ENCODE assay signal across 8 cellular contexts in the genomic region with DNA sequence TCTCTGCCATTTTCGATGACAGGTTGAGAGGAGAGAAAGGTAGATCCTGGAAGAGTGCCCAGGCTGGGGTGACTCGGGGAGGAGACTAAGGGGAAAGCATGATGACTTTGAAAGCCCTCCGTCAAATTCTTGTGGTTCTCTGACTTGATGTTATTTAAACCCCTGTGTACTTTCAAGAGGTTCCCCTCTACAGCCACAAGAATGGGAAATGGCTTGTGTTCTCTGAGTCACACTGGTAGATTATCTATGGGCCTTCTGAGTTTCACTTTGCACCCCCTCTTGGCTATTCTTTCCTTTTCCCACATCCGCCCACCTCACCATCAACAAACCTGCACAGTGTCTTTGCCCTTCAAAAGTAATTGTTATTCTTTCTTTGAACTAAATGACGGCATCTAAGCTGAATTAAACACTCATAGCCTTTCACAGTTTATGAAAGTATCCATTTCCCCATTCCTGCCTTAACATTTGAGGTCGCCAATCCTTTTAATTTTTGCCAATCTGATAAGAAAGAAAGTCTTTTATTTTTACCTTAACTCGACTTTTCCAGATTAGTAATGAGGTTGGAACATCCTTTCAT. TPM values are rescaled to one million over a fixed set of nuclear protein-coding genes. Genes with fewer than 3 reads are reported as not detected.
A peak's percentile ranks its signal among the peaks of the same experiment; 100 is the strongest.
DNase-seq lines count a peak whose midpoint lies in the region; ATAC-seq and TF ChIP-seq lines count a peak whose summit lies in the region.

No MANE protein-coding gene starts in this region.

- no peak overlapping the region for H3K18ac ChIP-seq in IMR-90 (ENCODE audit: low read depth, low read length)

- H3K27me3 Mint-ChIP-seq in CD8-positive, alpha-beta memory T cell, result no peaks in the 10 kb centered on the region

- H3K4me2 ChIP-seq in IMR-90 (ENCODE audit: low read depth, low read length) (peak overlapping the region; percentile 17; the same call in 1 of the 2 replicates), hepatocyte (no peak overlapping the region)

- intact Hi-C loops in IMR-90 (cut with micrococcal nuclease), result no loop called here

- H3K27ac Mint-ChIP-seq in CD8-positive, alpha-beta memory T cell, result peak overlapping the region; percentile 82 to 98 (median 92)

- 0 out of 2 replicates have a peak, but pooled peaks cover 3% of the 10 kb centered on the region for H3K9me1 ChIP-seq in IMR-90 (ENCODE audit: insufficient read depth, low read length)

- H4K20me1 ChIP-seq in IMR-90 (ENCODE audit: insufficient read depth, low read length), result no peaks in the 10 kb centered on the region
- H4K20me1 ChIP-seq in hepatocyte (ENCODE audit: insufficient read depth, poor library complexity, severe bottlenecking), result no peaks in the 10 kb centered on the region

- no peak overlapping the region for H3K56ac ChIP-seq in IMR-90 (ENCODE audit: extremely low read depth, insufficient read depth, low read length)

- TF ChIP-seq POLR2A in IMR-90 (IDR thresholded peaks at IDR 0.05; ENCODE audit: low read depth, low read length) (no peak), gastroesophageal sphincter (IDR thresholded peaks at IDR 0.05) (no peak)

- TF ChIP-seq CTCF in IMR-90 (conservative IDR thresholded peaks at IDR 0.05; ENCODE audit: low read depth, low read length) (no peak), gastroesophageal sphincter (IDR thresholded peaks at IDR 0.05) (no peak), hepatocyte (IDR thresholded peaks at IDR 0.05; ENCODE audit: poor library complexity) (no peak)

- DNase-seq in CD8-positive, alpha-beta memory T cell, result peak; percentile 27 to 84 (median 83)
- DNase-seq in IMR-90 (peak; percentile 56), hepatocyte (ENCODE audit: low spot score) (no peak)
- peak; percentile 47 for DNase-seq in activated CD4-positive, alpha-beta T cell treated with anti-CD3 and anti-CD28 coated beads for 1 hour
- DNase-seq in effector CD4-positive, alpha-beta T cell, result peak; percentile 39
- peak in 2 of 3 experiments; percentile 32 to 35 for DNase-seq in stimulated activated CD4-positive, alpha-beta T cell treated with anti-CD3 and anti-CD28 coated beads, TNF-alpha, amount 100 ng/mL, for 4 hours (ENCODE audit: low read depth in 3 of 3)

- no CpG with 5 or more reads among the region's 7 CpGs for WGBS in IMR-90 (ENCODE audit: extremely low coverage in 2 of 2, insufficient read length in 1 of 2), 2 experiments
- WGBS in gastroesophageal sphincter (ENCODE audit: low coverage in 1 of 2), 2 donors, result 53 to 81% methylated on average over 7 of the region's 7 CpGs
- WGBS in hepatocyte (ENCODE audit: low lambda C conversion rate, missing lambda C conversion rate), result 65% methylated on average over 7 of the region's 7 CpGs

- POLR2A ChIA-PET in CD8-positive, alpha-beta memory T cell (lab: Charles Lee), result interaction anchor here (1.9 kb wide), 1 partner anchor 24 kb away, joined by 14 read pairs; a partner anchor contains a TSS
- POLR2A ChIA-PET in IMR-90 (lab: Charles Lee; ENCODE audit: unreplicated experiment), result no interaction called here

- H3K27me3 ChIP-seq in CD8-positive, alpha-beta memory T cell (ENCODE audit: insufficient read depth, low read length, poor library complexity, severe bottlenecking), result no peaks in the 10 kb centered on the region
- H3K27me3 ChIP-seq in IMR-90 (ENCODE audit: control insufficient read depth, insufficient read depth, low read length), result peaks cover 4% of the 10 kb centered on the region
- H3K27me3 ChIP-seq in gastroesophageal sphincter, result no peaks in the 10 kb centered on the region
- no peaks in the 10 kb centered on the region for H3K27me3 ChIP-seq in hepatocyte

- H3K79me1 ChIP-seq in IMR-90 (ENCODE audit: low read depth in 1 of 2, low read length in 2 of 2), result no peaks in the 10 kb centered on the region

- TF ChIP-seq RAD21 in IMR-90 (IDR thresholded peaks at IDR 0.05; ENCODE audit: low read length), result no peak

- TF ChIP-seq EP300 in gastroesophageal sphincter (IDR thresholded peaks at IDR 0.05), result no peak

- no peaks in the 10 kb centered on the region for H3K9me2 ChIP-seq in hepatocyte (replicated peaks; ENCODE audit: insufficient read depth)

- no peak overlapping the region for H2AK9ac ChIP-seq in IMR-90 (replicated peaks; ENCODE audit: low read depth, low read length, poor library complexity)

- CTCF ChIA-PET in CD8-positive, alpha-beta memory T cell (lab: Charles Lee), result interaction anchor here (1.1 to 1.6 kb wide), 4 partner anchors 8 to 19 kb away, joined by 3 to 14 read pairs (median 3); no protein-coding TSS in a partner anchor
- CTCF ChIA-PET in IMR-90 (lab: Yijun Ruan, JAX), result no interaction called here

- H3K27ac ChIP-seq in CD8-positive, alpha-beta memory T cell (ENCODE audit: low read depth, low read length), result peak overlapping the region; percentile 36
- H3K27ac ChIP-seq in IMR-90 (ENCODE audit: insufficient read depth, low read length), result no peak overlapping the region
- no peak overlapping the region for H3K27ac ChIP-seq in gastroesophageal sphincter
- no peak overlapping the region for H3K27ac ChIP-seq in hepatocyte

- no peaks in the 10 kb centered on the region for H3K36me3 Mint-ChIP-seq in CD8-positive, alpha-beta memory T cell

- H3K14ac ChIP-seq in IMR-90 (replicated peaks; ENCODE audit: low read depth, low read length), result no peak overlapping the region

- no peak overlapping the region for H4K91ac ChIP-seq in IMR-90 (ENCODE audit: insufficient read depth, low read depth, low read length)

- H2BK5ac ChIP-seq in IMR-90 (ENCODE audit: low read depth, low read length, poor library complexity, severe bottlenecking), result no peak overlapping the region

- ATAC-seq in GM21515 (IDR thresholded peaks at IDR 0.05; ENCODE audit: unreplicated experiment), result peak; percentile 61
- ATAC-seq in IMR-90 (ENCODE audit: low read depth), result no peak
- ATAC-seq in gastroesophageal sphincter, result no peak

- peaks cover 50% of the 10 kb centered on the region for H3K4me1 ChIP-seq in CD8-positive, alpha-beta memory T cell (ENCODE audit: insufficient read depth, low read length)
- H3K4me1 ChIP-seq in IMR-90 (ENCODE audit: control insufficient read depth, insufficient read depth, low read length) (0 out of 2 replicates have a peak, but pooled peaks cover 2% of the 10 kb centered on the region), gastroesophageal sphincter (peaks cover 0 to 18% (median 12%) of the 10 kb centered on the region in 3 donors), hepatocyte (ENCODE audit: insufficient read depth) (peaks cover 11% of the 10 kb centered on the region)

- H2AK5ac ChIP-seq in IMR-90 (ENCODE audit: low read depth, low read length), result no peak overlapping the region

- H4K5ac ChIP-seq in IMR-90 (ENCODE audit: low read depth, low read length), result no peak overlapping the region

- H3K4ac ChIP-seq in IMR-90 (ENCODE audit: low read depth, low read length), result no peak overlapping the region

- no peak overlapping the region for H2BK20ac ChIP-seq in IMR-90 (ENCODE audit: low read depth, low read length)

- peaks cover 52 to 58% (median 53%) of the 10 kb centered on the region in 3 donors for H3K4me1 Mint-ChIP-seq in CD8-positive, alpha-beta memory T cell

- no TSS peak for BruUV-seq in IMR-90 (replicated peaks; lab: Mats Ljungman, UMichigan)

- no peak overlapping the region for H2BK120ac ChIP-seq in IMR-90 (ENCODE audit: low read depth, low read length)

- peak overlapping the region; percentile 26 to 76 (median 54) for H3K4me3 Mint-ChIP-seq in CD8-positive, alpha-beta memory T cell

- no peak overlapping the region for H3K4me3 ChIP-seq in CD8-positive, alpha-beta memory T cell (ENCODE audit: low read length)
- H3K4me3 ChIP-seq in IMR-90 (ENCODE audit: insufficient read depth, low read depth, low read length), result no peak overlapping the region
- H3K4me3 ChIP-seq in gastroesophageal sphincter, result no peak overlapping the region
- H3K4me3 ChIP-seq in hepatocyte, result no peak overlapping the region

- H2BK15ac ChIP-seq in IMR-90 (ENCODE audit: low read depth, low read length), result no peak overlapping the region

- dilution Hi-C loops in IMR-90 (cut with HindIII; ENCODE audit: low sequenced_read_pairs, unreplicated experiment), result no loop called here

- H3K23ac ChIP-seq in IMR-90 (ENCODE audit: low read depth, low read length), result no peak overlapping the region

- no peak overlapping the region for H4K8ac ChIP-seq in IMR-90 (ENCODE audit: low read depth in 2 of 2, low read length in 2 of 2)

- H3K9ac ChIP-seq in IMR-90 (ENCODE audit: low read depth, low read length), result no peak overlapping the region

- H3K79me2 ChIP-seq in hepatocyte, result no peaks in the 10 kb centered on the region

- no peaks in the 10 kb centered on the region for H3K36me3 ChIP-seq in CD8-positive, alpha-beta memory T cell (ENCODE audit: insufficient read depth, low read length)
- H3K36me3 ChIP-seq in IMR-90 (ENCODE audit: control insufficient read depth, insufficient read depth, low read length) (no peaks in the 10 kb centered on the region), gastroesophageal sphincter (no peaks in the 10 kb centered on the region), hepatocyte (replicated peaks; ENCODE audit: insufficient read depth, low read depth) (no peaks in the 10 kb centered on the region)

- H3K9me3 Mint-ChIP-seq in CD8-positive, alpha-beta memory T cell, result no peaks in the 10 kb centered on the region

- in situ Hi-C loops in IMR-90 (cut with MboI; ENCODE audit: low sequenced_read_pairs), result no loop called here

- H2AFZ ChIP-seq in IMR-90 (replicated peaks; ENCODE audit: low read length, poor library complexity) (no peak overlapping the region), hepatocyte (no peak overlapping the region)

- no peaks in the 10 kb centered on the region for H3K9me3 ChIP-seq in CD8-positive, alpha-beta memory T cell (ENCODE audit: low read length)
- H3K9me3 ChIP-seq in IMR-90 (ENCODE audit: control insufficient read depth, insufficient read depth, low read length), result no peaks in the 10 kb centered on the region
- H3K9me3 ChIP-seq in gastroesophageal sphincter, result no peaks in the 10 kb centered on the region
- H3K9me3 ChIP-seq in hepatocyte (ENCODE audit: low read depth), result no peaks in the 10 kb centered on the region

TF ChIP-seq in IMR-90, 13 proteins besides CTCF, POLR2A, EP300 and RAD21 (continues in another document):
- no peak for TF ChIP-seq SMC3 (IDR thresholded peaks at IDR 0.05; ENCODE audit: low read depth, low read length)
- no peak for TF ChIP-seq RFX5 (IDR thresholded peaks at IDR 0.05; ENCODE audit: low read depth, low read length)
- no peak for TF ChIP-seq FOS (IDR thresholded peaks at IDR 0.05; ENCODE audit: low read depth, low read length)
- TF ChIP-seq CHD1 (IDR thresholded peaks at IDR 0.05; ENCODE audit: low read depth, low read length), result no peak
- TF ChIP-seq MAFK (IDR thresholded peaks at IDR 0.05; ENCODE audit: low read depth, low read length), result no peak
- no peak for TF ChIP-seq BHLHE40 (IDR thresholded peaks at IDR 0.05; ENCODE audit: low read depth, low read length)

RNA-seq across cellular contexts. Expression of a gene that starts 24.1 kb away (rescaled TPM):
- 10 to 100 TPM; 94.8 to 95.7 TPM for total RNA-seq in CD8-positive, alpha-beta memory T cell
- 762 TPM for polyA plus RNA-seq in CD8-positive, alpha-beta memory T cell
- total RNA-seq in IMR-90 (2012; rRNA removed) (not detected in 2 replicates), gastroesophageal sphincter (1 to 10 TPM in 2 of 4 donors, under 1 TPM in 1, not detected in 1; 0.96 to 3.9 (median 2.0) TPM), hepatocyte (not detected in 2 replicates)
- polyA plus RNA-seq in IMR-90 (2012; rRNA removed) (not detected in 2 replicates), hepatocyte (0.39 TPM in 1 of 2 replicates, not detected in the other)
- polyA plus RNA-seq in IMR-90 (2012; cell fraction: cytosol; rRNA removed), result not detected in 2 replicates
- not detected in 2 replicates for polyA plus RNA-seq in IMR-90 (2012; cell fraction: nucleus; rRNA removed; ENCODE audit: low replicate concordance)

Comparison
In these comparisons a context has a peak if more than half of its experiments do, and no peak if none do; other contexts are left out.
1. RNA of a gene that starts 24.1 kb away (total RNA-seq): 94.8 to 95.7 TPM in CD8-positive, alpha-beta memory T cell; 0.96 to 3.9 TPM in gastroesophageal sphincter, not detected in IMR-90 and not detected in hepatocyte; every median in the first group is over 10 times any median in the second.